ENCODE assay signal across 9 cellular contexts in the genomic region with DNA sequence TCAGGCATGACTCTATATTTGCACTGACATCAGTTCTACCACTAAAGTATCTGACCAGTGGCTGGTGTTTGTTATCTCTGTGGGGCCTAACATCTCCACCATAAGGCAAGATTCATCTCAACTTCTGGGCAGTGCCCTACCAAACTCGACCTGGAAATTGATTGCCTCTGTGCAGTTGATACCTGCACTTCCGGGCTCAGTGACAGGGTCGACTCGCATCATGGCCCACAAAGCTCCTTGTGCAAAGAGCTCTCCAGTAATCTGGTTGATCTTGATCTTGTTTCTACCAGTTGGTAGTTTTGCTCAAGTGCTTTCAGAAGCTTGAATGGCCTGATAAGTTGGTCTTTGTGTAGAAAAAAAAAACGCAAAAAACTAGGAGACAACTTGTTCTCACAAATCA.
"Had no signal": no experiment of that assay in that cellular context is flagged by ENCODE, and none has a peak within 500 bp of the region (broad histone marks: within the 10 kb centered on the region; RNA-seq: fewer than 3 reads in every experiment).

No MANE protein-coding gene starts in this region.

- H3K36me3 ChIP-seq: HAP-1 had no signal

- H3K4me1 ChIP-seq: HAP-1 had no signal

- H3K36me3 Mint-ChIP-seq: IgD-negative memory B cell had no signal

- H3K9me3 ChIP-seq: HAP-1 had no signal

- H3K9me3 Mint-ChIP-seq: HFFc6 had no signal

- H3K4me1 Mint-ChIP-seq: IgD-negative memory B cell had no signal

- DNase-seq: GM23248, GOT3, H7, HFFc6 had no signal

- H3K27me3 Mint-ChIP-seq: IgD-negative memory B cell had no signal

- H3K4me3 ChIP-seq: GM23248, HAP-1 had no signal

- H3K4me3 Mint-ChIP-seq: HFFc6, IgD-negative memory B cell had no signal

- FAIRE-seq: HepG2 had no signal

- H3K9ac ChIP-seq: GM23248 had no signal

- H2AFZ ChIP-seq: GM23248 had no signal

- H3K27ac ChIP-seq: GM23248, HL-60 had no signal

- ATAC-seq: HCT116, HepG2 had no signal

- H3K27ac Mint-ChIP-seq: HFFc6, IgD-negative memory B cell had no signal
